21 cellular contexts compared by ENCODE assay signal in genomic region chr21:25887646-25888321, GRCh38.
DNase-seq lines count a peak whose midpoint lies in the region; ATAC-seq and TF ChIP-seq lines count a peak whose summit lies in the region.
"Had no signal": no experiment of that assay in that cellular context is flagged by ENCODE, and none has a peak within 500 bp of the region (broad histone marks: within the 10 kb centered on the region; RNA-seq: fewer than 3 reads in every experiment).

No MANE protein-coding gene starts in this region.

- 69% methylated on average over 9 of the region's 9 CpGs for WGBS in right lobe of liver (ENCODE audit: insufficient coverage, low coverage, low lambda C conversion rate, missing lambda C conversion rate)
- WGBS in transverse colon (ENCODE audit: low coverage in 1 of 2), 2 donors: 43 to 52% methylated on average over 9 of the region's 9 CpGs

- H3K36me3 Mint-ChIP-seq in endothelial cell (ENCODE audit: low read depth, unreplicated experiment): peaks cover 59% of the 10 kb centered on the region
- H3K36me3 Mint-ChIP-seq in activated CD8-positive, alpha-beta T cell treated with anti-CD3 and anti-CD28 coated beads for 36 hours (ENCODE audit: low read depth): peaks cover 7% of the 10 kb centered on the region

- TF ChIP-seq POLR2A in right lobe of liver (IDR thresholded peaks at IDR 0.05) (no peak), transverse colon (IDR thresholded peaks at IDR 0.05) (no peak)

- H3K27me3 ChIP-seq in right lobe of liver (no peaks in the 10 kb centered on the region), transverse colon (no peaks in the 10 kb centered on the region)
- H3K27me3 ChIP-seq: dorsolateral prefrontal cortex, heart right ventricle, sigmoid colon, uterus had no signal

- no peak overlapping the region for H3K4me3 ChIP-seq in right lobe of liver
- peak overlapping the region in 1 of 4 donors; percentile 14 for H3K4me3 ChIP-seq in transverse colon
- H3K4me3 ChIP-seq: dorsolateral prefrontal cortex, HAP-1, heart right ventricle, sigmoid colon, uterus had no signal

- peaks cover 0 to 6% (median 0%) of the 10 kb centered on the region in 4 donors for H3K36me3 ChIP-seq in right lobe of liver
- H3K36me3 ChIP-seq in transverse colon: peaks cover 0 to 10% (median 0%) of the 10 kb centered on the region in 4 donors
- H3K36me3 ChIP-seq: uterus had no signal

- peak; percentile 65 to 85 (median 74) for ATAC-seq in right lobe of liver
- no peak for ATAC-seq in activated CD8-positive, alpha-beta T cell treated with anti-CD3 and anti-CD28 coated beads for 36 hours
- ATAC-seq in GM19023 (IDR thresholded peaks at IDR 0.05; ENCODE audit: unreplicated experiment): no peak
- ATAC-seq: heart right ventricle had no signal

- TF ChIP-seq CTCF in endothelial cell (IDR thresholded peaks at IDR 0.05; ENCODE audit: unreplicated experiment) (no peak), right lobe of liver (IDR thresholded peaks at IDR 0.05) (no peak), transverse colon (IDR thresholded peaks at IDR 0.05) (no peak)
- no peak for TF ChIP-seq CTCF in activated CD8-positive, alpha-beta T cell treated with anti-CD3 and anti-CD28 coated beads for 36 hours (IDR thresholded peaks at IDR 0.05)

- TF ChIP-seq EP300 in transverse colon (IDR thresholded peaks at IDR 0.05; ENCODE audit: low read depth): no peak

- H3K4me1 ChIP-seq in right lobe of liver: peaks cover 0 to 22% (median 9%) of the 10 kb centered on the region in 4 donors
- H3K4me1 ChIP-seq in transverse colon: peaks cover 0 to 53% (median 34%) of the 10 kb centered on the region in 4 donors
- H3K4me1 ChIP-seq: HAP-1, uterus had no signal

- peak overlapping the region; percentile 2 to 26 (median 19) for H3K27ac ChIP-seq in right lobe of liver
- peak overlapping the region; percentile 74 to 82 (median 78) for H3K27ac ChIP-seq in transverse colon
- H3K27ac ChIP-seq: heart right ventricle, sigmoid colon, uterus had no signal

- H3K9me3 ChIP-seq in right lobe of liver (no peaks in the 10 kb centered on the region), transverse colon (no peaks in the 10 kb centered on the region)
- H3K9me3 ChIP-seq: HAP-1, heart right ventricle, sigmoid colon, uterus had no signal

- DNase-seq in NCI-H526 (lab: John Stamatoyannopoulos, UW) (peak; percentile 70 to 72), endothelial cell (ENCODE audit: low spot score) (no peak), right lobe of liver (no peak), transverse colon (peak; percentile 71), GOT3 (lab: John Stamatoyannopoulos, UW) (no peak)
- DNase-seq in activated CD8-positive, alpha-beta T cell treated with anti-CD3 and anti-CD28 coated beads for 36 hours: no peak
- DNase-seq: activated CD4-positive, alpha-beta memory T cell treated with anti-CD3 and anti-CD28 coated beads, Interleukin-2, amount 10 ng/mL, durations not matched to agents 7 days and 5 days; activated naive CD4-positive, alpha-beta T cell treated with Interleukin-2 at 50 U/mL for 16 hours; DMS 273 treated with DMSO at 0.1 percent for 48 hours; dorsolateral prefrontal cortex; heart right ventricle; MM.1S; naive B cell; NCI-H1417 treated with DMSO at 0.1 percent for 48 hours; NCI-H2107; sigmoid colon; T-helper 2 cell; uterus had no signal

- in situ Hi-C loops in transverse colon (cut with MboI; ENCODE audit: low pct_ligation_motif_present in 1 of 4, low pct_unique_long_range_greater_than_20kb in 1 of 4, low sequenced_read_pairs in 3 of 4): loop anchor here (10.0 to 25.0 kb wide), 3 partner anchors 275 to 825 kb away; partner anchors contain the start of gene APP (in 3 of the 4)

- POLR2A ChIA-PET in activated CD8-positive, alpha-beta T cell treated with anti-CD3 and anti-CD28 coated beads for 36 hours (lab: Charles Lee): no interaction called here

- intact Hi-C loops in right lobe of liver (cut with DNase I) (loop anchor here in 1 of 2 donors (10.0 kb wide), 1 partner anchor 287 kb away; the partner anchor contains the start of gene APP), transverse colon (cut with DNase I; ENCODE audit: low total_unique reads) (loop anchor here (10.0 kb wide), 1 partner anchor 827 kb away; no protein-coding TSS in a partner anchor)
- intact Hi-C loops in activated CD8-positive, alpha-beta T cell treated with anti-CD3 and anti-CD28 coated beads for 36 hours (cut with micrococcal nuclease): loop anchor here (10.0 kb wide), 1 partner anchor 827 kb away; no protein-coding TSS in a partner anchor

- CTCF ChIA-PET in activated CD8-positive, alpha-beta T cell treated with anti-CD3 and anti-CD28 coated beads for 36 hours (lab: Charles Lee): no interaction called here

- peaks cover 28% of the 10 kb centered on the region for H3K27me3 Mint-ChIP-seq in endothelial cell (ENCODE audit: unreplicated experiment)
- H3K27me3 Mint-ChIP-seq in activated CD8-positive, alpha-beta T cell treated with anti-CD3 and anti-CD28 coated beads for 36 hours: no peaks in the 10 kb centered on the region
- H3K27me3 Mint-ChIP-seq: activated CD4-positive, alpha-beta memory T cell treated with anti-CD3 and anti-CD28 coated beads, Interleukin-2, amount 10 ng/mL, durations not matched to agents 7 days and 5 days; memory B cell; naive B cell had no signal

- no peaks in the 10 kb centered on the region for H3K9me3 Mint-ChIP-seq in endothelial cell (ENCODE audit: unreplicated experiment)
- H3K9me3 Mint-ChIP-seq in activated CD8-positive, alpha-beta T cell treated with anti-CD3 and anti-CD28 coated beads for 36 hours: no peaks in the 10 kb centered on the region
- H3K9me3 Mint-ChIP-seq: activated CD4-positive, alpha-beta memory T cell treated with anti-CD3 and anti-CD28 coated beads, Interleukin-2, amount 10 ng/mL, durations not matched to agents 7 days and 5 days; memory B cell; naive B cell had no signal

- peak overlapping the region; percentile 43 for H3K27ac Mint-ChIP-seq in endothelial cell (ENCODE audit: unreplicated experiment)
- H3K27ac Mint-ChIP-seq in activated CD8-positive, alpha-beta T cell treated with anti-CD3 and anti-CD28 coated beads for 36 hours: no peak overlapping the region
- H3K27ac Mint-ChIP-seq: activated CD4-positive, alpha-beta memory T cell treated with anti-CD3 and anti-CD28 coated beads, Interleukin-2, amount 10 ng/mL, durations not matched to agents 7 days and 5 days; memory B cell had no signal

- no peak overlapping the region for H3K4me3 Mint-ChIP-seq in endothelial cell (ENCODE audit: unreplicated experiment)
- no peak overlapping the region for H3K4me3 Mint-ChIP-seq in activated CD8-positive, alpha-beta T cell treated with anti-CD3 and anti-CD28 coated beads for 36 hours
- H3K4me3 Mint-ChIP-seq: activated CD4-positive, alpha-beta memory T cell treated with anti-CD3 and anti-CD28 coated beads, Interleukin-2, amount 10 ng/mL, durations not matched to agents 7 days and 5 days; memory B cell; naive B cell had no signal

- H3K4me1 Mint-ChIP-seq in endothelial cell (ENCODE audit: unreplicated experiment): peaks cover 62% of the 10 kb centered on the region
- H3K4me1 Mint-ChIP-seq in activated CD8-positive, alpha-beta T cell treated with anti-CD3 and anti-CD28 coated beads for 36 hours (ENCODE audit: low read depth): no peaks in the 10 kb centered on the region
- H3K4me1 Mint-ChIP-seq: activated CD4-positive, alpha-beta memory T cell treated with anti-CD3 and anti-CD28 coated beads, Interleukin-2, amount 10 ng/mL, durations not matched to agents 7 days and 5 days; memory B cell; naive B cell had no signal

Comparison
In these comparisons a context has a peak if more than half of its experiments do, and no peak if none do; other contexts are left out.
1. DNase-seq: peak in NCI-H526 (2 of 2) and transverse colon (single experiment); none in endothelial cell (single experiment), right lobe of liver (0 of 3), activated CD8-positive, alpha-beta T cell treated with anti-CD3 and anti-CD28 coated beads for 36 hours (single experiment) and GOT3 (single experiment).
2. ATAC-seq: peak in right lobe of liver (4 of 4); none in activated CD8-positive, alpha-beta T cell treated with anti-CD3 and anti-CD28 coated beads for 36 hours (single experiment) and GM19023 (single experiment).